Comparison of ENCODE assay signal across 8 cellular contexts in genomic region chr1:226710501-226710900, GRCh38. TPM values are rescaled to one million over a fixed set of nuclear protein-coding genes. Genes with fewer than 3 reads are reported as not detected.
DNase-seq lines count a peak whose midpoint lies in the region; ATAC-seq and TF ChIP-seq lines count a peak whose summit lies in the region.
"Had no signal": no experiment of that assay in that cellular context is flagged by ENCODE, and none has a peak within 500 bp of the region (broad histone marks: within the 10 kb centered on the region; RNA-seq: fewer than 3 reads in every experiment).

No MANE protein-coding gene starts in this region.

- DNase-seq in CD8-positive, alpha-beta T cell, result peak in 1 of 7 experiments; percentile 23
- DNase-seq in activated naive CD8-positive, alpha-beta T cell treated with anti-CD3 and anti-CD28 coated beads for 36 hours, result no peak
- DNase-seq in natural killer cell (no peak), mesothelial cell of epicardium (ENCODE audit: low spot score in 2 of 2, unreplicated experiment in 2 of 2) (no peak), HCEC 1CT (no peak)

- no peak for TF ChIP-seq CTCF in CD8-positive, alpha-beta T cell (IDR thresholded peaks at IDR 0.05)
- TF ChIP-seq CTCF in natural killer cell (IDR thresholded peaks at IDR 0.05) (no peak), mesothelial cell of epicardium (IDR thresholded peaks at IDR 0.05; ENCODE audit: unreplicated experiment) (no peak)

- peaks cover 97% of the 10 kb centered on the region for H3K4me1 Mint-ChIP-seq in CD8-positive, alpha-beta T cell (ENCODE audit: low read depth)
- H3K4me1 Mint-ChIP-seq in activated naive CD8-positive, alpha-beta T cell treated with anti-CD3 and anti-CD28 coated beads for 36 hours, result peaks cover 86% of the 10 kb centered on the region
- peaks cover 84 to 90% of the 10 kb centered on the region in 2 donors for H3K4me1 Mint-ChIP-seq in natural killer cell
- H3K4me1 Mint-ChIP-seq in mesothelial cell of epicardium, result peaks cover 7% of the 10 kb centered on the region

- peaks cover 0 to 48% (median 9%) of the 10 kb centered on the region in 11 experiments; a peak in 13 of 22 replicates for H4K20me1 ChIP-seq in BLaER1 treated with 17β-estradiol and CSF1 and Interleukin-3, amounts not matched to agents 10 nM and 100 nM

- intact Hi-C loops in CD8-positive, alpha-beta T cell (cut with DNase I, micrococcal nuclease), result no loop called here
- intact Hi-C loops in natural killer cell (cut with micrococcal nuclease), result loop anchor here (5.0 kb wide), 2 partner anchors 87 to 117 kb away; no protein-coding TSS in a partner anchor

- peak overlapping the region; percentile 66 for H3K4me3 Mint-ChIP-seq in CD8-positive, alpha-beta T cell
- H3K4me3 Mint-ChIP-seq in activated naive CD8-positive, alpha-beta T cell treated with anti-CD3 and anti-CD28 coated beads for 36 hours, result peak overlapping the region; percentile 71
- H3K4me3 Mint-ChIP-seq in natural killer cell, result peak overlapping the region; percentile 9
- H3K4me3 Mint-ChIP-seq in mesothelial cell of epicardium, result no peak overlapping the region

- 0 out of 22 replicates have a peak, but pooled peaks cover 0 to 6% (median 0%) of the 10 kb centered on the region in 11 experiments for H3K9me3 ChIP-seq in BLaER1 treated with 17β-estradiol and CSF1 and Interleukin-3, amounts not matched to agents 10 nM and 100 nM (replicated peaks in 1 of 11)
- H3K9me3 ChIP-seq in CD8-positive, alpha-beta T cell (ENCODE audit: low read length), result peaks cover 8% of the 10 kb centered on the region

- ATAC-seq in CD8-positive, alpha-beta T cell, result no peak
- no peak for ATAC-seq in natural killer cell
- no peak for ATAC-seq in HG03175 (IDR thresholded peaks at IDR 0.05; ENCODE audit: unreplicated experiment)

- CTCF ChIA-PET in CD8-positive, alpha-beta T cell (lab: Charles Lee), result interaction anchor here (0.9 to 3.5 kb wide), 8 partner anchors 10 to 130 kb away, joined by 4 to 14 read pairs (median 6); no protein-coding TSS in a partner anchor

- H3K4me2 ChIP-seq in BLaER1 treated with 17β-estradiol and CSF1 and Interleukin-3, amounts not matched to agents 10 nM and 100 nM, result peak overlapping the region; percentile 59 to 100 (median 92)

- peaks cover 5% of the 10 kb centered on the region for H3K9me3 Mint-ChIP-seq in CD8-positive, alpha-beta T cell
- peaks cover 10% of the 10 kb centered on the region for H3K9me3 Mint-ChIP-seq in activated naive CD8-positive, alpha-beta T cell treated with anti-CD3 and anti-CD28 coated beads for 36 hours
- peaks cover 0 to 2% of the 10 kb centered on the region in 2 donors for H3K9me3 Mint-ChIP-seq in natural killer cell
- peaks cover 7% of the 10 kb centered on the region for H3K9me3 Mint-ChIP-seq in mesothelial cell of epicardium

- peaks cover 0 to 27% (median 14%) of the 10 kb centered on the region in 11 experiments; a peak in 12 of 22 replicates for H3K36me3 ChIP-seq in BLaER1 treated with 17β-estradiol and CSF1 and Interleukin-3, amounts not matched to agents 10 nM and 100 nM
- peaks cover 7% of the 10 kb centered on the region for H3K36me3 ChIP-seq in CD8-positive, alpha-beta T cell (ENCODE audit: insufficient read depth, low read length)

- H3K4me1 ChIP-seq in BLaER1 treated with 17β-estradiol and CSF1 and Interleukin-3, amounts not matched to agents 10 nM and 100 nM, result peaks cover 59 to 90% (median 76%) of the 10 kb centered on the region in 10 experiments
- H3K4me1 ChIP-seq in CD8-positive, alpha-beta T cell (ENCODE audit: insufficient read depth, low read length), result peaks cover 93% of the 10 kb centered on the region

- H3K27ac Mint-ChIP-seq in CD8-positive, alpha-beta T cell, result peak overlapping the region; percentile 93
- peak overlapping the region; percentile 98 for H3K27ac Mint-ChIP-seq in activated naive CD8-positive, alpha-beta T cell treated with anti-CD3 and anti-CD28 coated beads for 36 hours
- H3K27ac Mint-ChIP-seq in natural killer cell, result peak overlapping the region; percentile 91
- H3K27ac Mint-ChIP-seq in mesothelial cell of epicardium, result no peak overlapping the region

- no peaks in the 10 kb centered on the region for H3K27me3 ChIP-seq in BLaER1 treated with 17β-estradiol and CSF1 and Interleukin-3, amounts not matched to agents 10 nM and 100 nM
- no peaks in the 10 kb centered on the region for H3K27me3 ChIP-seq in CD8-positive, alpha-beta T cell (ENCODE audit: insufficient read depth, low read length)

- H3K36me3 Mint-ChIP-seq in CD8-positive, alpha-beta T cell, result peaks cover 65% of the 10 kb centered on the region
- peaks cover 54% of the 10 kb centered on the region for H3K36me3 Mint-ChIP-seq in activated naive CD8-positive, alpha-beta T cell treated with anti-CD3 and anti-CD28 coated beads for 36 hours
- no peaks in the 10 kb centered on the region for H3K36me3 Mint-ChIP-seq in natural killer cell
- H3K36me3 Mint-ChIP-seq in mesothelial cell of epicardium, result peaks cover 6% of the 10 kb centered on the region

- POLR2A ChIA-PET in CD8-positive, alpha-beta T cell (lab: Charles Lee), result interaction anchor here (1.2 to 3.6 kb wide), 2 partner anchors 26 to 48 kb away, joined by 4 to 12 read pairs; no protein-coding TSS in a partner anchor

- no peaks in the 10 kb centered on the region for H3K27me3 Mint-ChIP-seq in CD8-positive, alpha-beta T cell (ENCODE audit: low read depth)
- H3K27me3 Mint-ChIP-seq in activated naive CD8-positive, alpha-beta T cell treated with anti-CD3 and anti-CD28 coated beads for 36 hours, result no peaks in the 10 kb centered on the region
- no peaks in the 10 kb centered on the region for H3K27me3 Mint-ChIP-seq in natural killer cell (ENCODE audit: low read depth in 2 of 2)
- no peaks in the 10 kb centered on the region for H3K27me3 Mint-ChIP-seq in mesothelial cell of epicardium (ENCODE audit: low read depth)

- peak overlapping the region in 8 of 11 experiments; percentile 11 to 68 (median 60); a peak in 12 of 22 replicates for H3K27ac ChIP-seq in BLaER1 treated with 17β-estradiol and CSF1 and Interleukin-3, amounts not matched to agents 10 nM and 100 nM
- peak overlapping the region; percentile 38 for H3K27ac ChIP-seq in CD8-positive, alpha-beta T cell (ENCODE audit: low read depth, low read length)

- H3K4me3 ChIP-seq in BLaER1 treated with 17β-estradiol and CSF1 and Interleukin-3, amounts not matched to agents 10 nM and 100 nM, result peak overlapping the region in 3 of 10 experiments; percentile 15 to 20 (median 16); a peak in 5 of 20 replicates
- H3K4me3 ChIP-seq in CD8-positive, alpha-beta T cell (ENCODE audit: low read depth, low read length), result peak overlapping the region; percentile 20

- peak overlapping the region in 6 of 11 experiments; percentile 8 to 62 (median 41); a peak in 9 of 22 replicates for H3K9ac ChIP-seq in BLaER1 treated with 17β-estradiol and CSF1 and Interleukin-3, amounts not matched to agents 10 nM and 100 nM

RNA-seq across cellular contexts. Expression of gene ITPKB, which starts 28.6 kb away (rescaled TPM):
- 100 to 1,000 TPM; 504 to 516 TPM for total RNA-seq in CD8-positive, alpha-beta T cell
- 10 to 100 TPM; 30.7 to 30.8 TPM for total RNA-seq in activated naive CD8-positive, alpha-beta T cell treated with anti-CD3 and anti-CD28 coated beads for 36 hours
- 100 to 1,000 TPM in 1 of 3 donors, 10 to 100 TPM in 2; 92.2 to 133 (median 99.0) TPM for total RNA-seq in natural killer cell
- 19.7 to 21.2 TPM (median 21.0 TPM) in 3 replicates for total RNA-seq in mesothelial cell of epicardium
- total RNA-seq: HepG2 had no signal
